ENCODE assay signal across 11 cellular contexts in genomic region chr18:34492652-34493051, GRCh38.
A peak's percentile ranks its signal among the peaks of the same experiment; 100 is the strongest.
DNase-seq lines count a peak whose midpoint lies in the region; ATAC-seq, FAIRE-seq and TF ChIP-seq lines count a peak whose summit lies in the region.
"Had no signal": no experiment of that assay in that cellular context is flagged by ENCODE, and none has a peak within 500 bp of the region (broad histone marks: within the 10 kb centered on the region; RNA-seq: fewer than 3 reads in every experiment).

No MANE protein-coding gene starts in this region.

- peaks cover 3% of the 10 kb centered on the region for H3K4me1 Mint-ChIP-seq in activated naive CD8-positive, alpha-beta T cell treated with anti-CD3 and anti-CD28 coated beads, Interleukin-2, amount 10 ng/mL, durations not matched to agents 7 days and 5 days
- peaks cover 2% of the 10 kb centered on the region for H3K4me1 Mint-ChIP-seq in activated naive CD8-positive, alpha-beta T cell treated with anti-CD3 and anti-CD28 coated beads for 36 hours

- no peak for DNase-seq in activated naive CD8-positive, alpha-beta T cell treated with anti-CD3 and anti-CD28 coated beads, Interleukin-2, amount 10 ng/mL, durations not matched to agents 7 days and 5 days
- no peak for DNase-seq in activated naive CD8-positive, alpha-beta T cell treated with anti-CD3 and anti-CD28 coated beads for 36 hours
- DNase-seq in SW480 (ENCODE audit: low spot score), result peak; percentile 23
- no peak for DNase-seq in upper lobe of left lung
- no peak for DNase-seq in dedifferentiated amniotic fluid mesenchymal stem cell (ENCODE audit: extremely low spot score)
- DNase-seq in HPDE6-E6E7 (ENCODE audit: extremely low spot score), result no peak

- POLR2A ChIA-PET in activated naive CD8-positive, alpha-beta T cell treated with anti-CD3 and anti-CD28 coated beads, Interleukin-2, amount 10 ng/mL, durations not matched to agents 7 days and 5 days (lab: Charles Lee), result no interaction called here

- H3K27me3 Mint-ChIP-seq in activated naive CD8-positive, alpha-beta T cell treated with anti-CD3 and anti-CD28 coated beads, Interleukin-2, amount 10 ng/mL, durations not matched to agents 7 days and 5 days, result peaks cover 30% of the 10 kb centered on the region
- peaks cover 42% of the 10 kb centered on the region for H3K27me3 Mint-ChIP-seq in activated naive CD8-positive, alpha-beta T cell treated with anti-CD3 and anti-CD28 coated beads for 36 hours

- no peak overlapping the region for H3K27ac ChIP-seq in upper lobe of left lung
- H3K27ac ChIP-seq: C4-2B, neutrophil, vagina had no signal

- peak overlapping the region; percentile 63 for H3K4me3 Mint-ChIP-seq in activated naive CD8-positive, alpha-beta T cell treated with anti-CD3 and anti-CD28 coated beads, Interleukin-2, amount 10 ng/mL, durations not matched to agents 7 days and 5 days
- no peak overlapping the region for H3K4me3 Mint-ChIP-seq in activated naive CD8-positive, alpha-beta T cell treated with anti-CD3 and anti-CD28 coated beads for 36 hours

- no peaks in the 10 kb centered on the region for H3K9me3 ChIP-seq in upper lobe of left lung
- H3K9me3 ChIP-seq: neutrophil, vagina had no signal

- H3K4me1 ChIP-seq in upper lobe of left lung, result peaks cover 0 to 19% (median 0%) of the 10 kb centered on the region in 4 donors
- H3K4me1 ChIP-seq: vagina had no signal

- TF ChIP-seq POLR2A in upper lobe of left lung (IDR thresholded peaks at IDR 0.05), result no peak

- no peak for TF ChIP-seq CTCF in upper lobe of left lung (IDR thresholded peaks at IDR 0.05)

- no peak for ATAC-seq in activated naive CD8-positive, alpha-beta T cell treated with anti-CD3 and anti-CD28 coated beads, Interleukin-2, amount 10 ng/mL, durations not matched to agents 7 days and 5 days (ENCODE audit: low read depth)
- ATAC-seq in upper lobe of left lung (ENCODE audit: low FRiP score in 2 of 2) (no peak), HG03280 (IDR thresholded peaks at IDR 0.05; ENCODE audit: unreplicated experiment) (no peak)

- H3K36me3 ChIP-seq in upper lobe of left lung, result no peaks in the 10 kb centered on the region
- H3K36me3 ChIP-seq: neutrophil, vagina had no signal

- peak overlapping the region in 3 of 4 donors; percentile 49 to 59 (median 51) for H3K4me3 ChIP-seq in upper lobe of left lung

- FAIRE-seq in islet of Langerhans (lab: Jason Lieb, UNC), result peak; percentile 96

- H3K27me3 ChIP-seq in upper lobe of left lung, result peaks cover 0 to 5% (median 0%) of the 10 kb centered on the region in 4 donors
- H3K27me3 ChIP-seq: vagina had no signal

- H3K27ac Mint-ChIP-seq in activated naive CD8-positive, alpha-beta T cell treated with anti-CD3 and anti-CD28 coated beads, Interleukin-2, amount 10 ng/mL, durations not matched to agents 7 days and 5 days, result no peak overlapping the region
- no peak overlapping the region for H3K27ac Mint-ChIP-seq in activated naive CD8-positive, alpha-beta T cell treated with anti-CD3 and anti-CD28 coated beads for 36 hours

- peaks cover 2% of the 10 kb centered on the region for H3K36me3 Mint-ChIP-seq in activated naive CD8-positive, alpha-beta T cell treated with anti-CD3 and anti-CD28 coated beads, Interleukin-2, amount 10 ng/mL, durations not matched to agents 7 days and 5 days
- no peaks in the 10 kb centered on the region for H3K36me3 Mint-ChIP-seq in activated naive CD8-positive, alpha-beta T cell treated with anti-CD3 and anti-CD28 coated beads for 36 hours

- H3K9me3 Mint-ChIP-seq in activated naive CD8-positive, alpha-beta T cell treated with anti-CD3 and anti-CD28 coated beads, Interleukin-2, amount 10 ng/mL, durations not matched to agents 7 days and 5 days, result no peaks in the 10 kb centered on the region
- no peaks in the 10 kb centered on the region for H3K9me3 Mint-ChIP-seq in activated naive CD8-positive, alpha-beta T cell treated with anti-CD3 and anti-CD28 coated beads for 36 hours

- TF ChIP-seq EP300 in upper lobe of left lung (IDR thresholded peaks at IDR 0.05), result no peak
